In the genomic region with DNA sequence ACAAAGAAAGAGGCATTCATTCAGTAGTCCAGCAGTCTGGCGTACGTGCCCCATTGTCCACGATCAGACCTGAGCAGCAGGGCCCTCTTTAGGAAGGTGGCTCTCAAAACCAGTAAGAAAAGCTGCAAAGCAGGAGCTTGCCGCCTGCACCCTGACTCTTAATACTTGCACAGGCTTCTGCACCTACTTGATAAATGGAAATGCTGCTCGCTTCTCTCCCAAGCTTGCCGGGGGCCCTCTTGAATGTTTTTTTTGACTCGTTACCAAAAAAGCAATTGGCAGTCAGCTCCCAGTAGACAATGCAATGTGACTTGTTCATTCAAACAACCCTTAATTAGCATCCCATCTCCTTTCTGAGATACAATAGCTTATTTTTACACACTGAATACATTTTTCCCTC, we compare ENCODE assay signal across 13 cellular contexts. TPM values are rescaled to one million over a fixed set of nuclear protein-coding genes. Genes with fewer than 3 reads are reported as not detected.
DNase-seq lines count a peak whose midpoint lies in the region; ATAC-seq and TF ChIP-seq lines count a peak whose summit lies in the region.
"Had no signal": no experiment of that assay in that cellular context is flagged by ENCODE, and none has a peak within 500 bp of the region (broad histone marks: within the 10 kb centered on the region; RNA-seq: fewer than 3 reads in every experiment).

No MANE protein-coding gene starts in this region.

- DNase-seq in cardiac muscle cell (ENCODE audit: low read depth in 1 of 2, low spot score in 1 of 2): peak; percentile 15 to 36
- no peak for DNase-seq in cardiac septum (ENCODE audit: low spot score)
- DNase-seq in SJCRH30: peak; percentile 8 to 29
- DNase-seq in right cardiac atrium: no peak
- DNase-seq in superior temporal gyrus (ENCODE audit: extremely low spot score): peak; percentile 75
- no peak for DNase-seq in kidney tubule cell (ENCODE audit: low spot score)
- DNase-seq in ascending aorta (ENCODE audit: low spot score in 2 of 2): no peak
- DNase-seq: activated CD4-positive, alpha-beta T cell treated with anti-CD3 and anti-CD28 coated beads, Interleukin-2, amount 50 U/mL, for 4 hours; cortex of kidney; DMS79 treated with DMSO at 0.1 percent for 48 hours; foreskin fibroblast; NK-92 treated with Interleukin-12 subunit alpha and Interleukin-12 subunit beta, amount 100 ng/mL, for 24 hours had no signal

- H3K4me1 ChIP-seq in cardiac muscle cell (ENCODE audit: low read depth) (no peaks in the 10 kb centered on the region), SJCRH30 (peaks cover 39% of the 10 kb centered on the region), right cardiac atrium (ENCODE audit: control insufficient read depth, insufficient read depth, low read length) (no peaks in the 10 kb centered on the region), ascending aorta (peaks cover 0 to 2% of the 10 kb centered on the region in 2 donors)

- intact Hi-C loops in cardiac septum (cut with DNase I) (no loop called here), right cardiac atrium (cut with DNase I) (no loop called here), ascending aorta (cut with DNase I) (no loop called here)

- no peak for TF ChIP-seq CTCF in cardiac muscle cell (IDR thresholded peaks at IDR 0.05; ENCODE audit: low read depth, low read length)
- no peak for TF ChIP-seq CTCF in ascending aorta (IDR thresholded peaks at IDR 0.05)

- H3K27ac ChIP-seq in cardiac muscle cell (no peak overlapping the region), SJCRH30 (peak overlapping the region; percentile 14; the same call in 1 of the 2 replicates), right cardiac atrium (ENCODE audit: low read length) (peak overlapping the region; percentile 36), ascending aorta (no peak overlapping the region)

- WGBS in right cardiac atrium: 29% methylated on average over 7 of the region's 7 CpGs

- ATAC-seq in right cardiac atrium: peak; percentile 29 to 69
- ATAC-seq in HG02938 (IDR thresholded peaks at IDR 0.05; ENCODE audit: unreplicated experiment): no peak

- H3K27me3 ChIP-seq in cardiac muscle cell (no peaks in the 10 kb centered on the region), SJCRH30 (no peaks in the 10 kb centered on the region), right cardiac atrium (ENCODE audit: control insufficient read depth, insufficient read depth) (no peaks in the 10 kb centered on the region), ascending aorta (no peaks in the 10 kb centered on the region)

- H3K36me3 ChIP-seq in cardiac muscle cell: no peaks in the 10 kb centered on the region
- H3K36me3 ChIP-seq in SJCRH30: no peaks in the 10 kb centered on the region
- H3K36me3 ChIP-seq in ascending aorta: no peaks in the 10 kb centered on the region

- H3K4me3 ChIP-seq in cardiac muscle cell (no peak overlapping the region), SJCRH30 (no peak overlapping the region), right cardiac atrium (ENCODE audit: low read length) (peak overlapping the region; percentile 13), ascending aorta (no peak overlapping the region)

- no peaks in the 10 kb centered on the region for H3K9me3 ChIP-seq in cardiac muscle cell (ENCODE audit: low read depth)
- no peaks in the 10 kb centered on the region for H3K9me3 ChIP-seq in SJCRH30 (replicated peaks)
- no peaks in the 10 kb centered on the region for H3K9me3 ChIP-seq in right cardiac atrium (ENCODE audit: control insufficient read depth, low read length)
- no peaks in the 10 kb centered on the region for H3K9me3 ChIP-seq in ascending aorta

RNA-seq across cellular contexts. Expression of a gene that starts 27.2 kb away (rescaled TPM):
- total RNA-seq in cardiac muscle cell (0.21 and 0.25 TPM in 2 replicates), cardiac septum (28.9 TPM), right cardiac atrium (10 to 100 TPM; 26.6 to 51.8 (median 39.2) TPM), ascending aorta (49.5 TPM)
- polyA plus RNA-seq in cardiac muscle cell (0.31 TPM in 1 of 2 replicates, not detected in the other), right cardiac atrium (14.3 TPM)
- 0.02 TPM in 1 of 2 replicates, not detected in the other for total RNA-seq in SJCRH30 (2014; rRNA removed; shearing (Covaris generic))

Comparison
In these comparisons a context has a peak if more than half of its experiments do, and no peak if none do; other contexts are left out.
1. DNase-seq: peak in cardiac muscle cell (2 of 2), SJCRH30 (2 of 2) and superior temporal gyrus (single experiment); none in cardiac septum (single experiment), right cardiac atrium (0 of 3), kidney tubule cell (single experiment) and ascending aorta (0 of 2).
2. H3K27ac ChIP-seq: peak in SJCRH30 (single experiment) and right cardiac atrium (single experiment); none in cardiac muscle cell (single experiment) and ascending aorta (0 of 2).
3. RNA of a gene that starts 27.2 kb away (total RNA-seq): 49.5 TPM in ascending aorta (single experiment), 26.6 to 51.8 TPM in right cardiac atrium and 28.9 TPM in cardiac septum (single experiment); 0.21 to 0.25 TPM in cardiac muscle cell and 0.02 TPM in SJCRH30; every median in the first group is over 10 times any median in the second.